ENCODE assay signal across 13 cellular contexts in genomic region chr6:1669996-1670395, GRCh38.
A peak's percentile ranks its signal among the peaks of the same experiment; 100 is the strongest.
DNase-seq lines count a peak whose midpoint lies in the region; ATAC-seq and TF ChIP-seq lines count a peak whose summit lies in the region.
"Had no signal": no experiment of that assay in that cellular context is flagged by ENCODE, and none has a peak within 500 bp of the region (broad histone marks: within the 10 kb centered on the region; RNA-seq: fewer than 3 reads in every experiment).

No MANE protein-coding gene starts in this region.

- no peak overlapping the region for H3K4me2 ChIP-seq in hepatocyte
- H3K4me2 ChIP-seq: BLaER1 treated with 17β-estradiol and CSF1 and Interleukin-3, amounts not matched to agents 10 nM and 100 nM had no signal

- no peaks in the 10 kb centered on the region for H3K9me2 ChIP-seq in hepatocyte (replicated peaks; ENCODE audit: insufficient read depth)

- ATAC-seq in T-helper 17 cell = no peak

- H3K4me1 ChIP-seq in hepatocyte (ENCODE audit: insufficient read depth) = peaks cover 6% of the 10 kb centered on the region

- 91% methylated on average over 11 of the region's 11 CpGs for WGBS in hepatocyte (ENCODE audit: low lambda C conversion rate, missing lambda C conversion rate)

- in situ Hi-C loops in ACHN (cut with HindIII; ENCODE audit: low pct_ligation_motif_present, low pct_unique_long_range_greater_than_20kb, low sequenced_read_pairs) = no loop called here

- no peaks in the 10 kb centered on the region for H3K79me2 ChIP-seq in hepatocyte

- H4K20me1 ChIP-seq in hepatocyte (ENCODE audit: insufficient read depth, poor library complexity, severe bottlenecking) = no peaks in the 10 kb centered on the region

- DNase-seq in GM12864 (ENCODE audit: low read depth) = peak; percentile 79
- DNase-seq in HFFc6 = no peak
- DNase-seq in T-helper 17 cell = no peak
- no peak for DNase-seq in type B pancreatic cell (ENCODE audit: extremely low spot score, unreplicated experiment)
- DNase-seq in ACHN = no peak
- DNase-seq in hepatocyte (ENCODE audit: low spot score) = no peak
- DNase-seq in caudate nucleus (lab: John Stamatoyannopoulos, UW) = no peak
- DNase-seq: 8988T; CD4-positive, CD25-positive, alpha-beta regulatory T cell; DMS53; GM23248; KBM-7 had no signal

- no peaks in the 10 kb centered on the region for H3K36me3 ChIP-seq in hepatocyte (replicated peaks; ENCODE audit: insufficient read depth, low read depth)
- H3K36me3 ChIP-seq: BLaER1 treated with 17β-estradiol and CSF1 and Interleukin-3, amounts not matched to agents 10 nM and 100 nM had no signal

- no peak overlapping the region for H3K4me3 ChIP-seq in GM12864 (ENCODE audit: low read depth, low read length)
- no peak overlapping the region for H3K4me3 ChIP-seq in hepatocyte
- H3K4me3 ChIP-seq: BLaER1 treated with 17β-estradiol and CSF1 and Interleukin-3, amounts not matched to agents 10 nM and 100 nM; GM23248 had no signal

- H3K4me3 Mint-ChIP-seq in HFFc6 (no peak overlapping the region), T-helper 17 cell (peak overlapping the region; percentile 25), type B pancreatic cell (peak overlapping the region; percentile 63)
- H3K4me3 Mint-ChIP-seq: CD4-positive, CD25-positive, alpha-beta regulatory T cell had no signal

- no peaks in the 10 kb centered on the region for H3K9me3 Mint-ChIP-seq in HFFc6
- H3K9me3 Mint-ChIP-seq in type B pancreatic cell = peaks cover 12% of the 10 kb centered on the region
- H3K9me3 Mint-ChIP-seq: CD4-positive, CD25-positive, alpha-beta regulatory T cell had no signal

- H3K27ac Mint-ChIP-seq in HFFc6 (0 out of 2 replicates have a peak overlapping the region, but pooled peaks have one; percentile 68), T-helper 17 cell (no peak overlapping the region), type B pancreatic cell (peak overlapping the region; percentile 91)
- H3K27ac Mint-ChIP-seq: CD4-positive, CD25-positive, alpha-beta regulatory T cell had no signal

- TF ChIP-seq CTCF in GM12864 (IDR thresholded peaks at IDR 0.05; ENCODE audit: low read depth, low read length, missing control alignments) (no peak), HFFc6 (IDR thresholded peaks at IDR 0.05) (no peak), type B pancreatic cell (conservative IDR thresholded peaks at IDR 0.05) (no peak), hepatocyte (IDR thresholded peaks at IDR 0.05; ENCODE audit: poor library complexity) (no peak)

- H3K4me1 Mint-ChIP-seq in HFFc6 (ENCODE audit: low read depth) = peaks cover 52% of the 10 kb centered on the region
- H3K4me1 Mint-ChIP-seq in T-helper 17 cell = no peaks in the 10 kb centered on the region
- H3K4me1 Mint-ChIP-seq in type B pancreatic cell (ENCODE audit: unreplicated experiment) = peaks cover 50% of the 10 kb centered on the region
- H3K4me1 Mint-ChIP-seq: CD4-positive, CD25-positive, alpha-beta regulatory T cell had no signal

- no peaks in the 10 kb centered on the region for H3K9me3 ChIP-seq in T-helper 17 cell (ENCODE audit: control insufficient read depth, low read length, poor library complexity, severe bottlenecking)
- no peaks in the 10 kb centered on the region for H3K9me3 ChIP-seq in hepatocyte (ENCODE audit: low read depth)

- H3K27me3 Mint-ChIP-seq in HFFc6 (ENCODE audit: insufficient read depth) = no peaks in the 10 kb centered on the region
- no peaks in the 10 kb centered on the region for H3K27me3 Mint-ChIP-seq in T-helper 17 cell
- H3K27me3 Mint-ChIP-seq in type B pancreatic cell = no peaks in the 10 kb centered on the region
- H3K27me3 Mint-ChIP-seq: CD4-positive, CD25-positive, alpha-beta regulatory T cell had no signal

- H3K27me3 ChIP-seq in hepatocyte = no peaks in the 10 kb centered on the region

- no peak overlapping the region for H2AFZ ChIP-seq in hepatocyte
- H2AFZ ChIP-seq: GM23248 had no signal

- H3K27ac ChIP-seq in hepatocyte (no peak overlapping the region), caudate nucleus (ENCODE audit: low read depth, low read length) (no peak overlapping the region)
- H3K27ac ChIP-seq: BLaER1 treated with 17β-estradiol and CSF1 and Interleukin-3, amounts not matched to agents 10 nM and 100 nM; GM23248 had no signal

- H3K36me3 Mint-ChIP-seq in HFFc6 (ENCODE audit: low read depth) (no peaks in the 10 kb centered on the region), T-helper 17 cell (ENCODE audit: low read depth) (peaks cover 2% of the 10 kb centered on the region), type B pancreatic cell (no peaks in the 10 kb centered on the region)
